In the genomic region with DNA sequence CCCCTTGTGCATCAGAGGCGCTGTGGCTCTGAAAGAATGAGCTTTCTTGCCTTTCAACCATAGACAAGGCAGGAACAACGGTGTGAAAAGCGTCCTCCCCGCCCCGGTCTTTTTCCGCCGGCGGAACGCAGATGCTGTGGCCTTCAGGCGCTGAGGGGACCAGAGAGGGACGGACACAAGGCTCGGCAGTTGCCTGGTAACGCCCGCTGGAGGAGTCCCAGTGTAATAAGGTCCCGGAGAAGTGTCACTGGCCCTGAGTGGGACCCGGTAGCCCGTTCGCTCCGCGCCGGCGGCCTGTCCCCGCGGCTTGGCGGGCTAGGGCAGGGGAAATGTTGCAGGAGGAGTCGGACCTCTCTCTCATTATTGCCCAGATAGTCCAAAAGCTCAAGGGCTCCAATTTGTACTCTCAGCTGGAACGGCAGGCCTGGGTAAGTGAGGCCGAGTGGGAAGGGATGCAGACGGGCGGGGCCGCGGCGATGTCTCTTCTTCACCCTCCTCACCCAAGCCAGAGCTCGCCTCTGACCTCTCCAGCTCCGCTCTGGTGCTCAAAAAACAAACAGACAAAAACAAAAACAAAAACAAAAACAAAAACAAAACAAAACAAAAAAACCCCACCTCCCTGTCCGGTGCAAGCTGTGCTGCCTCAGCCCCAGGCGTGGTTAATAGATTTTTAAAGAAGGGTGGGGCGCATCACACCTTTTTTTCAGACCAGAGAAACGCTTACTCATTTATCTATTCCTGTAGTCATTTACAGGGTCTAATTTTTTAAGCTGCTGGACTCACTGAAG, we compare ENCODE assay signal across 8 cellular contexts. TPM values are rescaled to one million over a fixed set of nuclear protein-coding genes. Genes with fewer than 3 reads are reported as not detected.
A peak's percentile ranks its signal among the peaks of the same experiment; 100 is the strongest.
DNase-seq lines count a peak whose midpoint lies in the region; ATAC-seq and TF ChIP-seq lines count a peak whose summit lies in the region.

TBC1D19 (plus strand) TSS at position 220 of the 788 bp plus-strand sequence; CDS start at position 330, 110 bp downstream.

- DNase-seq in GM13977 (ENCODE audit: low spot score) (peak; percentile 85), NCI-H146 (lab: John Stamatoyannopoulos, UW) (peak; percentile 92), T-cell (peak; percentile 73 to 90 (median 82)), amygdala (lab: John Stamatoyannopoulos, UW) (peak; percentile 40 to 92 (median 83)), left ventricle myocardium superior (peak; percentile 91), psoas muscle (peak; percentile 86 to 91)

- POLR2A ChIA-PET in T-cell (lab: Charles Lee): interaction anchor here (0.6 to 1.7 kb wide), 11 partner anchors 13 to 1424 kb away, joined by 3 to 14 read pairs (median 4); partner anchors contain the start of gene SEPSECS (in 1 of the 2)

- CTCF ChIA-PET in T-cell (lab: Charles Lee): interaction anchor here (0.6 to 1.5 kb wide), 10 partner anchors 125 to 1350 kb away, joined by 3 to 18 read pairs (median 3); partner anchors contain the start of gene STIM2 (in 1 of the 2)

- H3K4me1 Mint-ChIP-seq in T-cell: peaks cover 33 to 42% (median 34%) of the 10 kb centered on the region in 3 donors

- intact Hi-C loops in left ventricle myocardium superior (cut with micrococcal nuclease) (no loop called here), psoas muscle (cut with DNase I) (loop anchor here (5.0 to 10.0 kb wide), 3 partner anchors 259 to 278 kb away; partner anchors contain the start of genes RBPJ (in 1 of the 2) and STIM2 (in 1 of the 2))

- TF ChIP-seq CTCF in GM13977 (IDR thresholded peaks at IDR 0.05; ENCODE audit: extremely low read depth, insufficient read depth, missing control alignments): peak; percentile 9
- no peak for TF ChIP-seq CTCF in psoas muscle (IDR thresholded peaks at IDR 0.05)

- peak within 1 kb of the TSS; percentile 94 to 98 for H3K27ac Mint-ChIP-seq in T-cell

- peak within 1 kb of the TSS; percentile 95 to 96 (median 96) for H3K4me3 Mint-ChIP-seq in T-cell

- H3K27me3 Mint-ChIP-seq in T-cell: peaks cover 0 to 7% of the 10 kb centered on the region in 2 donors

- in situ Hi-C loops in GM13977 (cut with MboI; ENCODE audit: low pct_unique_long_range_greater_than_20kb, low sequenced_read_pairs, unreplicated experiment): no loop called here

- H3K36me3 ChIP-seq in psoas muscle (ENCODE audit: insufficient read depth in 1 of 2, low read depth in 1 of 2) (no peaks in the 10 kb centered on the region), urinary bladder (ENCODE audit: insufficient read depth) (no peaks in the 10 kb centered on the region)

- peak; percentile 100 for ATAC-seq in HG02870 (IDR thresholded peaks at IDR 0.05; ENCODE audit: unreplicated experiment)
- ATAC-seq in T-cell (replicated peaks in 1 of 4): peak; percentile 88 to 95 (median 94)
- peak; percentile 100 for ATAC-seq in left ventricle myocardium superior
- peak; percentile 99 to 100 (median 100) for ATAC-seq in psoas muscle

- peaks cover 5% of the 10 kb centered on the region for H3K4me1 ChIP-seq in psoas muscle
- no peaks in the 10 kb centered on the region for H3K4me1 ChIP-seq in urinary bladder (ENCODE audit: insufficient read depth)

- no peaks in the 10 kb centered on the region for H3K27me3 ChIP-seq in psoas muscle (ENCODE audit: insufficient read depth in 3 of 3, low read length in 2 of 3)

- 0% methylated on average over 39 of the region's 39 CpGs for WGBS in psoas muscle, 3 donors
- WGBS in urinary bladder: under 1% methylated on average over 39 of the region's 39 CpGs

- peaks cover 6% of the 10 kb centered on the region for H3K36me3 Mint-ChIP-seq in T-cell

- H3K9me3 ChIP-seq in psoas muscle: no peaks in the 10 kb centered on the region

- H3K4me3 ChIP-seq in psoas muscle: peak within 1 kb of the TSS; percentile 87
- peak within 1 kb of the TSS; percentile 70 for H3K4me3 ChIP-seq in urinary bladder (ENCODE audit: low read depth, low read length)

- H3K27ac ChIP-seq in psoas muscle: peak within 1 kb of the TSS; percentile 67
- H3K27ac ChIP-seq in urinary bladder (ENCODE audit: low read depth): peak within 1 kb of the TSS; percentile 13

- no peaks in the 10 kb centered on the region for H3K9me3 Mint-ChIP-seq in T-cell

RNA-seq across cellular contexts. Expression of gene TBC1D19, which starts in this region (rescaled TPM):
- 10 to 100 TPM in 2 of 5 donors, 1 to 10 TPM in 3; 6.8 to 11.6 (median 9.4) TPM for total RNA-seq in T-cell
- 6.5 TPM for total RNA-seq in left ventricle myocardium superior
- 1 to 10 TPM; 3.1 to 6.6 (median 5.4) TPM for total RNA-seq in psoas muscle
- 1 to 10 TPM; 1.0 to 8.2 (median 2.7) TPM for polyA plus RNA-seq in psoas muscle
- total RNA-seq in urinary bladder: 77.0 TPM
- 7.2 TPM for polyA plus RNA-seq in urinary bladder

Comparison
In these comparisons a context has a peak if more than half of its experiments do, and no peak if none do; other contexts are left out.
1. Peak in every context shown above with its lines: DNase-seq, ATAC-seq, H3K4me3 ChIP-seq and H3K27ac ChIP-seq.